Comparison of ENCODE assay signal across 28 cellular contexts in genomic region chr9:126503333-126504085, GRCh38.
DNase-seq lines count a peak whose midpoint lies in the region; ATAC-seq, FAIRE-seq and TF ChIP-seq lines count a peak whose summit lies in the region.
"Had no signal": no experiment of that assay in that cellular context is flagged by ENCODE, and none has a peak within 500 bp of the region (broad histone marks: within the 10 kb centered on the region; RNA-seq: fewer than 3 reads in every experiment).

No MANE protein-coding gene starts in this region.

- in situ Hi-C loops in HepG2 (cut with HindIII; ENCODE audit: extremely low pct_ligation_motif_present, low pct_unique_long_range_greater_than_20kb) = loop anchor here (5.0 kb wide), 1 partner anchor 54 kb away; no protein-coding TSS in a partner anchor

- TF ChIP-seq CTCF in right lobe of liver (IDR thresholded peaks at IDR 0.05) (no peak), HepG2 (CRISPR knock-in tag; IDR thresholded peaks at IDR 0.05) (no peak), hepatocyte (IDR thresholded peaks at IDR 0.05; ENCODE audit: poor library complexity) (no peak)

- H3K9me2 ChIP-seq in hepatocyte (replicated peaks; ENCODE audit: insufficient read depth) = no peaks in the 10 kb centered on the region

- H3K4me1 ChIP-seq in right lobe of liver (peaks cover 0 to 4% (median 0%) of the 10 kb centered on the region in 4 donors), HepG2 (ENCODE audit: insufficient read depth, low read length) (peaks cover 25% of the 10 kb centered on the region), aorta (ENCODE audit: control insufficient read depth in 1 of 2, insufficient read depth in 2 of 2, low read length in 2 of 2) (no peaks in the 10 kb centered on the region), hepatocyte (ENCODE audit: insufficient read depth) (peaks cover 8% of the 10 kb centered on the region)
- H3K4me1 ChIP-seq: foreskin keratinocyte had no signal

- BruUV-seq in HepG2 (replicated peaks; lab: Mats Ljungman, UMichigan) = no TSS peak

- WGBS in right lobe of liver (ENCODE audit: insufficient coverage, low coverage, low lambda C conversion rate, missing lambda C conversion rate) = 83% methylated on average over 4 of the region's 28 CpGs
- WGBS in HepG2 (ENCODE audit: low lambda C conversion rate) = 95% methylated on average over 15 of the region's 28 CpGs
- WGBS in aorta, 2 donors = 93% methylated on average over 26 to 28 of the region's 28 CpGs
- 92% methylated on average over 24 of the region's 28 CpGs for WGBS in hepatocyte (ENCODE audit: low lambda C conversion rate, missing lambda C conversion rate)

- DNase-seq in right lobe of liver = peak in 2 of 3 donors; percentile 3 to 48
- no peak for DNase-seq in HepG2 (ENCODE audit: low spot score)
- DNase-seq in RPMI7951 (ENCODE audit: low read depth) = peak; percentile 56
- peak; percentile 80 for DNase-seq in hepatic stellate cell (ENCODE audit: low spot score)
- DNase-seq in aorta = peak; percentile 40 to 55
- DNase-seq in hepatocyte (ENCODE audit: low spot score) = no peak
- DNase-seq: activated CD4-positive, alpha-beta T cell treated with anti-CD3 and anti-CD28 coated beads, Interleukin-2, amount 10 ng/mL, durations not matched to agents 24 days and 14 days; activated CD8-positive, alpha-beta memory T cell treated with anti-CD3 and anti-CD28 coated beads, Interleukin-2, amount 10 ng/mL, durations not matched to agents 7 days and 5 days; activated naive CD8-positive, alpha-beta T cell treated with anti-CD3 and anti-CD28 coated beads, Interleukin-2, amount 10 ng/mL, durations not matched to agents 7 days and 5 days; body of pancreas; C1 segment of cervical spinal cord; foreskin keratinocyte; Kasumi-1; kidney glomerular epithelial cell; mammary epithelial cell; NCI-H1417; NCI-H524; occipital lobe had no signal

- POLR2A ChIA-PET in HepG2 (lab: Yijun Ruan, JAX) = no interaction called here

- TF ChIP-seq POLR2A in right lobe of liver (IDR thresholded peaks at IDR 0.05) (no peak), HepG2 (IDR thresholded peaks at IDR 0.05; ENCODE audit: insufficient read depth in 1 of 2, low read depth in 2 of 2, low read length in 2 of 2) (no peak), GM18505 (IDR thresholded peaks at IDR 0.05; ENCODE audit: borderline replicate concordance, extremely low read depth, insufficient read depth, insufficient read length) (no peak)

- H4K20me1 ChIP-seq in HepG2 (ENCODE audit: insufficient read depth, low read length) (peaks cover 7% of the 10 kb centered on the region; the same call in 1 of the 2 replicates), hepatocyte (ENCODE audit: insufficient read depth, poor library complexity, severe bottlenecking) (peaks cover 9% of the 10 kb centered on the region)

- H3K27ac ChIP-seq in right lobe of liver = no peak overlapping the region
- no peak overlapping the region for H3K27ac ChIP-seq in HepG2 (ENCODE audit: extremely low read length, insufficient read depth, low read length)
- H3K27ac ChIP-seq in aorta (ENCODE audit: low read depth in 1 of 2, low read length in 2 of 2) = no peak overlapping the region
- H3K27ac ChIP-seq in hepatocyte = no peak overlapping the region
- H3K27ac ChIP-seq: body of pancreas, coronary artery, foreskin keratinocyte, right atrium auricular region, thoracic aorta had no signal

- intact Hi-C loops in right lobe of liver (cut with DNase I) = loop anchor here in 1 of 2 donors (5.0 to 10.0 kb wide), 2 partner anchors 54 to 271 kb away; no protein-coding TSS in a partner anchor
- intact Hi-C loops in HepG2 (cut with micrococcal nuclease; ENCODE audit: unreplicated experiment) = no loop called here
- intact Hi-C loops in aorta (cut with DNase I) = loop anchor here in 1 of 2 donors (10.0 kb wide), 1 partner anchor 281 kb away; no protein-coding TSS in a partner anchor

- no peaks in the 10 kb centered on the region for H3K79me2 ChIP-seq in HepG2 (ENCODE audit: insufficient read depth, low read length)
- H3K79me2 ChIP-seq in hepatocyte = no peaks in the 10 kb centered on the region

- CTCF ChIA-PET in HepG2 (lab: Yijun Ruan, JAX; ENCODE audit: low intra/inter-chr PET ratio, low total read pairs) = no interaction called here

- H3K9ac ChIP-seq in HepG2 (ENCODE audit: insufficient read depth, low read depth, low read length) = no peak overlapping the region

- ATAC-seq in right lobe of liver (no peak), HepG2 (no peak), aorta (ENCODE audit: low FRiP score) (no peak), HG03354 (IDR thresholded peaks at IDR 0.05; ENCODE audit: poor library complexity, severe bottlenecking, unreplicated experiment) (no peak), GM18505 (IDR thresholded peaks at IDR 0.05; ENCODE audit: unreplicated experiment) (no peak)
- ATAC-seq: activated CD8-positive, alpha-beta memory T cell treated with anti-CD3 and anti-CD28 coated beads, Interleukin-2, amount 10 ng/mL, durations not matched to agents 7 days and 5 days; body of pancreas; foreskin keratinocyte; Right ventricle myocardium inferior had no signal

- no peaks in the 10 kb centered on the region for H3K27me3 ChIP-seq in right lobe of liver
- H3K27me3 ChIP-seq in HepG2 (ENCODE audit: control insufficient read depth in 1 of 2, insufficient read depth in 2 of 2, low read length in 2 of 2) = no peaks in the 10 kb centered on the region
- no peaks in the 10 kb centered on the region for H3K27me3 ChIP-seq in aorta (ENCODE audit: control insufficient read depth in 1 of 2, insufficient read depth in 2 of 2, low read length in 1 of 2)
- H3K27me3 ChIP-seq in hepatocyte = peaks cover 12% of the 10 kb centered on the region
- H3K27me3 ChIP-seq: foreskin keratinocyte, right atrium auricular region had no signal

- H3K4me3 ChIP-seq in right lobe of liver = no peak overlapping the region
- no peak overlapping the region for H3K4me3 ChIP-seq in HepG2 (replicated peaks in 1 of 3; ENCODE audit: insufficient read depth in 1 of 3, low read depth in 2 of 3, low read length in 3 of 3)
- H3K4me3 ChIP-seq in aorta (ENCODE audit: low read length in 2 of 2) = no peak overlapping the region
- H3K4me3 ChIP-seq in hepatocyte = no peak overlapping the region
- H3K4me3 ChIP-seq: body of pancreas, coronary artery, right atrium auricular region, thoracic aorta had no signal

- H3K36me3 ChIP-seq in right lobe of liver (peaks cover 0 to 6% (median 0%) of the 10 kb centered on the region in 4 donors), HepG2 (replicated peaks in 1 of 2; ENCODE audit: control insufficient read depth in 1 of 2, insufficient read depth in 2 of 2, low read length in 2 of 2) (peaks cover 3 to 7% of the 10 kb centered on the region in 2 experiments; a peak in 1 of 5 replicates), aorta (ENCODE audit: control insufficient read depth in 1 of 2, insufficient read depth in 2 of 2, low read length in 1 of 2) (peaks cover 0 to 5% of the 10 kb centered on the region in 2 donors), hepatocyte (replicated peaks; ENCODE audit: insufficient read depth, low read depth) (no peaks in the 10 kb centered on the region)
- H3K36me3 ChIP-seq: right atrium auricular region had no signal

- no peak for FAIRE-seq in HepG2 (lab: Jason Lieb, UNC)
- FAIRE-seq: A204.1, endothelial cell of umbilical vein, G401.6, GM19239 had no signal

- TF ChIP-seq RAD21 in HepG2 (CRISPR knock-in tag; IDR thresholded peaks at IDR 0.05) = no peak

- H2AFZ ChIP-seq in HepG2 (ENCODE audit: low read length) (no peak overlapping the region), hepatocyte (no peak overlapping the region)

- H3K4me2 ChIP-seq in HepG2 (ENCODE audit: low read depth, low read length) (no peak overlapping the region), hepatocyte (no peak overlapping the region)

- no peaks in the 10 kb centered on the region for H3K9me3 ChIP-seq in right lobe of liver
- H3K9me3 ChIP-seq in HepG2 (ENCODE audit: low read length) = no peaks in the 10 kb centered on the region
- H3K9me3 ChIP-seq in aorta (ENCODE audit: control insufficient read depth, low read length) = no peaks in the 10 kb centered on the region
- H3K9me3 ChIP-seq in hepatocyte (ENCODE audit: low read depth) = no peaks in the 10 kb centered on the region
- H3K9me3 ChIP-seq: body of pancreas, right atrium auricular region, thoracic aorta had no signal

- TF ChIP-seq EP300 in HepG2 (IDR thresholded peaks at IDR 0.05; ENCODE audit: low read depth in 2 of 2, low read length in 2 of 2) (no peak), HepG2 (CRISPR knock-in tag; IDR thresholded peaks at IDR 0.05; ENCODE audit: borderline replicate concordance) (no peak)

TF ChIP-seq in HepG2, 621 proteins besides CTCF, POLR2A, EP300 and RAD21 (continues in another document):
- no peak for TF ChIP-seq CERS6 (CRISPR knock-in tag; IDR thresholded peaks at IDR 0.05)
- TF ChIP-seq ZNF746 (CRISPR knock-in tag; IDR thresholded peaks at IDR 0.05) = no peak
- no peak for TF ChIP-seq ZUFSP (CRISPR knock-in tag; IDR thresholded peaks at IDR 0.05; ENCODE audit: borderline replicate concordance)
- no peak for TF ChIP-seq SATB2 (CRISPR knock-in tag; IDR thresholded peaks at IDR 0.05)

Comparison
In these comparisons a context has a peak if more than half of its experiments do, and no peak if none do; other contexts are left out.
1. DNase-seq: peak in right lobe of liver (2 of 3), RPMI7951 (single experiment), hepatic stellate cell (single experiment) and aorta (2 of 2); none in HepG2 (single experiment) and hepatocyte (single experiment).